In the genomic region with DNA sequence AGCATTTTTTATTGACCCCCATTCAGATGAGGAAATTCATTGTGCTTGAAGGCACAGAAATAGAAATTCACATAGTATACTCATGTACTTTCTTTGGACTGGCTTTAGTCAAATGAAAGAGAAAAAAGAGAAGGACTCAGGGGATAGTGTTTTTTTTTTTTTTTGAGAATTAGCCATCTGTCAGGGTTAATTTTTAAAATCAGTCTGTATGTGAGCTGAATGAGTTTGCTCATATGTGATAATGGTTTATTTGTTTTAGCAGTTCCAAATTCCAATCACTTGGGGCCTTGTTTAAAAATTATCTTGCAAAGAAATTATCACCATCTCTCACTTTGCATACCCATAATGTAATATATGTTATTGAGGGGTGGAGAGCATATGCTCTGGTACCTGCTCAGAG, we compare ENCODE assay signal across 2 cellular contexts.
A peak's percentile ranks its signal among the peaks of the same experiment; 100 is the strongest.
TF ChIP-seq lines count a peak whose summit lies in the region.

No MANE protein-coding gene starts in this region.

TF ChIP-seq in liver, 16 proteins besides CTCF, POLR2A, EP300 and RAD21:
- TF ChIP-seq RXRA (IDR thresholded peaks at IDR 0.05) (no peak), NR2F2 (IDR thresholded peaks at IDR 0.05) (no peak), FOXA1 (IDR thresholded peaks at IDR 0.05) (no peak), HNF4G (IDR thresholded peaks at IDR 0.05) (no peak), HNF4A (conservative IDR thresholded peaks at IDR 0.05) (peak; percentile 12 to 20), YY1 (IDR thresholded peaks at IDR 0.05) (no peak)

TF ChIP-seq in HepG2, 621 proteins besides CTCF, POLR2A, EP300 and RAD21:
- no peak for TF ChIP-seq RARA (CRISPR knock-in tag; IDR thresholded peaks at IDR 0.05)
- TF ChIP-seq MTF2 (CRISPR knock-in tag; IDR thresholded peaks at IDR 0.05; ENCODE audit: borderline replicate concordance), result no peak
- no peak for TF ChIP-seq MED13 (CRISPR knock-in tag; IDR thresholded peaks at IDR 0.05)
- no peak for TF ChIP-seq HNRNPL (IDR thresholded peaks at IDR 0.05; ENCODE audit: low read depth, low read length)
- no peak for TF ChIP-seq DZIP1 (CRISPR knock-in tag; IDR thresholded peaks at IDR 0.05)
- TF ChIP-seq PPARG (CRISPR knock-in tag; conservative IDR thresholded peaks at IDR 0.05), result no peak
- TF ChIP-seq SRF (IDR thresholded peaks at IDR 0.05; ENCODE audit: low read depth, low read length), result no peak
- TF ChIP-seq ZNF547 (CRISPR knock-in tag; IDR thresholded peaks at IDR 0.05), result no peak
- no peak for TF ChIP-seq ZNF362 (CRISPR knock-in tag; IDR thresholded peaks at IDR 0.05; ENCODE audit: borderline replicate concordance)
- TF ChIP-seq SALL2 (CRISPR knock-in tag; IDR thresholded peaks at IDR 0.05), result no peak
- no peak for TF ChIP-seq ZNF326 (CRISPR knock-in tag; IDR thresholded peaks at IDR 0.05; ENCODE audit: borderline replicate concordance)
- no peak for TF ChIP-seq GPN1 (CRISPR knock-in tag; IDR thresholded peaks at IDR 0.05; ENCODE audit: borderline replicate concordance)
- no peak for TF ChIP-seq ZNF235 (CRISPR knock-in tag; IDR thresholded peaks at IDR 0.05; ENCODE audit: borderline replicate concordance)
- no peak for TF ChIP-seq CEBPB (IDR thresholded peaks at IDR 0.05; ENCODE audit: borderline replicate concordance, low read depth, low read length)
TF ChIP-seq in HepG2: peak in this region for 0.
